Comparison of ENCODE assay signal across 1 cellular context in the genomic region with DNA sequence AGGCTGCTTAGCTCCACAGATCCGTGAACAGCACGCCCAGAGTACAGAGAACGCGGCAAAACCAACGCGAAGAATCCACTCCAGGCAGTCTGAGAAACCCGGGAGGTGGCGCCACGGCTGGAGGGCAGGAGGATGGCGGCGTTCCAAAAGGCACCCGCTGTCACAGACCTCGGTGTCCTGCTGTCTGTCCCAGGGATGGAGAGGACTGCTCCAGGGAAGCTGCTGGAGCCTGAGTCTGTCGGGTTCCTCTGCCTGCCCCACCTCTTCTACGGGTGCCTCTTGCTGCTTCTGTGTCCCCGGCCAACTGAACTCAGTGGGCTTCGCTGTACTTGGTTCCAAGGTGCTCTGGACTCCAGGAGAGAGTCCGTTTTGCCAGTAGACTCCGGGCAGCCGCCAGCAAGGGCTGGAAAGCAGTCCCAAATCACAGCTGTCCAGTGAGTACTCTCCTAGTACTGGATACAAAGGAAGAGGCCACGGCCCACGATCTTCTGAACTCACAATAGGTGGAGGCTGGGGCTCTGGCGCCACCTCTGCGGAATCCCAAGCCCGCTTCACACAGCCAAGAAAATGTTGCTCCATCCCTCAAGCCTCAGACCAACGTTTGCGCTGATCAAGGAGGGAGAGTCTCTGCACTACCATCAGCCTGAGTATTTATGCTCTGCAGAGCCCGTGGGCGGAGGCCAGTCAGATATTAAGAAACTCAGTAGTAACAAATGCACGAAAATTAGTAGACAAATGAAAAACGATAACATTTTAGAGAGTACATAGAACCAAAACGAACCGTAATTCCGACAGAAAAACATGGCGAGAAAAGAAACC.
TF ChIP-seq lines count a peak whose summit lies in the region.

No MANE protein-coding gene starts in this region.

TF ChIP-seq in HepG2, 621 proteins besides CTCF, POLR2A, EP300 and RAD21 (continued from another document and continues in another):
- TF ChIP-seq, protein P1, sequence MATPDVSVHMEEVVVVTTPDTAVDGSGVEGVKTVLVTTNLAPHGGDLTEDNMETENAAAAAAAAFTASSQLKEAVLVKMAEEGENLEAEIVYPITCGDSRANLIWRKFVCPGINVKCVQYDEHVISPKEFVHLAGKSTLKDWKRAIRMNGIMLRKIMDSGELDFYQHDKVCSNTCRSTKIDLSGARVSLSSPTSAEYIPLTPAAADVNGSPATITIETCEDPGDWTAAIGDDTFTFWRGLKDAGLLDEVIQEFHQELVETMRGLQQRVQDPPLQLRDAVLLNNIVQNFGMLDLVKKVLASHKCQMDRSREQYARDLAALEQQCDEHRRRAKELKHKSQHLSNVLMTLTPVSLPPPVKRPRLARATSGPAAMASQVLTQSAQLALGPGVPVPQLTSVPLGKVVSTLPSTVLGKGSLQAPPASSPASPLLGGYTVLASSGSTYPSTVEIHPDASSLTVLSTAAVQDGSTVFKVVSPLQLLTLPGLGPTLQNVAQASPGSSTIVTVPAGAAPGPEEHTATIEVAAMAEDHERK (CRISPR knock-in tag; IDR thresholded peaks at IDR 0.05; ENCODE audit: low read depth) = no peak
- TF ChIP-seq, protein P2, sequence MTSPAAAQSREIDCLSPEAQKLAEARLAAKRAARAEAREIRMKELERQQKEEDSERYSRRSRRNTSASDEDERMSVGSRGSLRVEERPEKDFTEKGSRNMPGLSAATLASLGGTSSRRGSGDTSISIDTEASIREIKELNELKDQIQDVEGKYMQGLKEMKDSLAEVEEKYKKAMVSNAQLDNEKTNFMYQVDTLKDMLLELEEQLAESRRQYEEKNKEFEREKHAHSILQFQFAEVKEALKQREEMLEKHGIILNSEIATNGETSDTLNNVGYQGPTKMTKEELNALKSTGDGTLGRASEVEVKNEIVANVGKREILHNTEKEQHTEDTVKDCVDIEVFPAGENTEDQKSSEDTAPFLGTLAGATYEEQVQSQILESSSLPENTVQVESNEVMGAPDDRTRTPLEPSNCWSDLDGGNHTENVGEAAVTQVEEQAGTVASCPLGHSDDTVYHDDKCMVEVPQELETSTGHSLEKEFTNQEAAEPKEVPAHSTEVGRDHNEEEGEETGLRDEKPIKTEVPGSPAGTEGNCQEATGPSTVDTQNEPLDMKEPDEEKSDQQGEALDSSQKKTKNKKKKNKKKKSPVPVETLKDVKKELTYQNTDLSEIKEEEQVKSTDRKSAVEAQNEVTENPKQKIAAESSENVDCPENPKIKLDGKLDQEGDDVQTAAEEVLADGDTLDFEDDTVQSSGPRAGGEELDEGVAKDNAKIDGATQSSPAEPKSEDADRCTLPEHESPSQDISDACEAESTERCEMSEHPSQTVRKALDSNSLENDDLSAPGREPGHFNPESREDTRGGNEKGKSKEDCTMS (CRISPR knock-in tag; conservative IDR thresholded peaks at IDR 0.05) = no peak
- TF ChIP-seq KAT8 (CRISPR knock-in tag; IDR thresholded peaks at IDR 0.05) = no peak
- no peak for TF ChIP-seq ZNF12 (CRISPR knock-in tag; IDR thresholded peaks at IDR 0.05)
- no peak for TF ChIP-seq PRPF4 (IDR thresholded peaks at IDR 0.05; ENCODE audit: low read depth, low read length, poor library complexity, severe bottlenecking)
- peak; percentile 45 for TF ChIP-seq ZNF501 (CRISPR knock-in tag; IDR thresholded peaks at IDR 0.05)
- 0 out of 2 replicates have a peak, but pooled peaks have one; percentile 19 for TF ChIP-seq ZNF878 (CRISPR knock-in tag; IDR thresholded peaks at IDR 0.05)
- no peak for TF ChIP-seq BCLAF1 (IDR thresholded peaks at IDR 0.05)
- no peak; the same call in 1 of the 2 replicates for TF ChIP-seq HBP1 (CRISPR knock-in tag; IDR thresholded peaks at IDR 0.05; ENCODE audit: low read depth)
- TF ChIP-seq KLF12 (CRISPR knock-in tag; IDR thresholded peaks at IDR 0.05; ENCODE audit: borderline replicate concordance) = 0 out of 2 replicates have a peak, but pooled peaks have one; percentile 40
- TF ChIP-seq SALL1 (CRISPR knock-in tag; IDR thresholded peaks at IDR 0.05) = peak; percentile 47; the same call in 1 of the 2 replicates
- peak; percentile 48; the same call in 1 of the 2 replicates for TF ChIP-seq GLI4 (CRISPR knock-in tag; IDR thresholded peaks at IDR 0.05; ENCODE audit: borderline replicate concordance)
- TF ChIP-seq, protein P3, sequence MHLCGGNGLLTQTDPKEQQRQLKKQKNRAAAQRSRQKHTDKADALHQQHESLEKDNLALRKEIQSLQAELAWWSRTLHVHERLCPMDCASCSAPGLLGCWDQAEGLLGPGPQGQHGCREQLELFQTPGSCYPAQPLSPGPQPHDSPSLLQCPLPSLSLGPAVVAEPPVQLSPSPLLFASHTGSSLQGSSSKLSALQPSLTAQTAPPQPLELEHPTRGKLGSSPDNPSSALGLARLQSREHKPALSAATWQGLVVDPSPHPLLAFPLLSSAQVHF (CRISPR knock-in tag; IDR thresholded peaks at IDR 0.05) = no peak
- 0 out of 2 replicates have a peak, but pooled peaks have one; percentile 50 for TF ChIP-seq KDM3A (CRISPR knock-in tag; IDR thresholded peaks at IDR 0.05; ENCODE audit: low read depth)
- no peak for TF ChIP-seq NCOA5 (CRISPR knock-in tag; IDR thresholded peaks at IDR 0.05)
- no peak for TF ChIP-seq IRF1 (CRISPR knock-in tag; IDR thresholded peaks at IDR 0.05; ENCODE audit: low read depth)
- TF ChIP-seq ZNF574 (CRISPR knock-in tag; IDR thresholded peaks at IDR 0.05) = peak; percentile 60
- TF ChIP-seq JARID2 (CRISPR knock-in tag; IDR thresholded peaks at IDR 0.05; ENCODE audit: insufficient replicate concordance) = no peak
- peak; percentile 72; the same call in 1 of the 2 replicates for TF ChIP-seq KMT2B (CRISPR knock-in tag; IDR thresholded peaks at IDR 0.05)
- peak; percentile 68; the same call in 1 of the 2 replicates for TF ChIP-seq ZNF891 (CRISPR knock-in tag; IDR thresholded peaks at IDR 0.05)
- TF ChIP-seq ZNF746 (CRISPR knock-in tag; IDR thresholded peaks at IDR 0.05) = no peak
- no peak for TF ChIP-seq NKX3-1 (CRISPR knock-in tag; IDR thresholded peaks at IDR 0.05)
- TF ChIP-seq FOXO1 (CRISPR knock-in tag; IDR thresholded peaks at IDR 0.05) = no peak
- 0 out of 2 replicates have a peak, but pooled peaks have one; percentile 12 for TF ChIP-seq HOXA3 (CRISPR knock-in tag; IDR thresholded peaks at IDR 0.05)
- 0 out of 2 replicates have a peak, but pooled peaks have one; percentile 9 for TF ChIP-seq ZGPAT (CRISPR knock-in tag; IDR thresholded peaks at IDR 0.05)
- TF ChIP-seq ZSCAN12 (CRISPR knock-in tag; IDR thresholded peaks at IDR 0.05) = no peak
- no peak for TF ChIP-seq ZNF720 (CRISPR knock-in tag; IDR thresholded peaks at IDR 0.05)
- no peak for TF ChIP-seq ZNF724P (CRISPR knock-in tag; IDR thresholded peaks at IDR 0.05; ENCODE audit: borderline replicate concordance)
- peak; percentile 45 for TF ChIP-seq ZNF792 (CRISPR knock-in tag; IDR thresholded peaks at IDR 0.05)
- TF ChIP-seq TOPORS (CRISPR knock-in tag; IDR thresholded peaks at IDR 0.05) = 0 out of 2 replicates have a peak, but pooled peaks have one; percentile 32
- TF ChIP-seq ZBTB2 (CRISPR knock-in tag; IDR thresholded peaks at IDR 0.05; ENCODE audit: low read depth) = 0 out of 2 replicates have a peak, but pooled peaks have one; percentile 26
- no peak for TF ChIP-seq PHB2 (IDR thresholded peaks at IDR 0.05; ENCODE audit: partially characterized antibody)
- peak; percentile 67 for TF ChIP-seq PHF21A (CRISPR knock-in tag; IDR thresholded peaks at IDR 0.05)
- TF ChIP-seq ZNF768 (CRISPR knock-in tag; IDR thresholded peaks at IDR 0.05) = peak; percentile 42; the same call in 1 of the 2 replicates
- TF ChIP-seq, protein P4, sequence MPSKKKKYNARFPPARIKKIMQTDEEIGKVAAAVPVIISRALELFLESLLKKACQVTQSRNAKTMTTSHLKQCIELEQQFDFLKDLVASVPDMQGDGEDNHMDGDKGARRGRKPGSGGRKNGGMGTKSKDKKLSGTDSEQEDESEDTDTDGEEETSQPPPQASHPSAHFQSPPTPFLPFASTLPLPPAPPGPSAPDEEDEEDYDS (CRISPR knock-in tag; IDR thresholded peaks at IDR 0.05) = no peak
- TF ChIP-seq ZNF770 (CRISPR knock-in tag; IDR thresholded peaks at IDR 0.05) = 0 out of 2 replicates have a peak, but pooled peaks have one; percentile 38
- no peak for TF ChIP-seq NFE2L1 (CRISPR knock-in tag; IDR thresholded peaks at IDR 0.05; ENCODE audit: borderline replicate concordance)
